Comparison of ENCODE assay signal across 8 cellular contexts in the genomic region with DNA sequence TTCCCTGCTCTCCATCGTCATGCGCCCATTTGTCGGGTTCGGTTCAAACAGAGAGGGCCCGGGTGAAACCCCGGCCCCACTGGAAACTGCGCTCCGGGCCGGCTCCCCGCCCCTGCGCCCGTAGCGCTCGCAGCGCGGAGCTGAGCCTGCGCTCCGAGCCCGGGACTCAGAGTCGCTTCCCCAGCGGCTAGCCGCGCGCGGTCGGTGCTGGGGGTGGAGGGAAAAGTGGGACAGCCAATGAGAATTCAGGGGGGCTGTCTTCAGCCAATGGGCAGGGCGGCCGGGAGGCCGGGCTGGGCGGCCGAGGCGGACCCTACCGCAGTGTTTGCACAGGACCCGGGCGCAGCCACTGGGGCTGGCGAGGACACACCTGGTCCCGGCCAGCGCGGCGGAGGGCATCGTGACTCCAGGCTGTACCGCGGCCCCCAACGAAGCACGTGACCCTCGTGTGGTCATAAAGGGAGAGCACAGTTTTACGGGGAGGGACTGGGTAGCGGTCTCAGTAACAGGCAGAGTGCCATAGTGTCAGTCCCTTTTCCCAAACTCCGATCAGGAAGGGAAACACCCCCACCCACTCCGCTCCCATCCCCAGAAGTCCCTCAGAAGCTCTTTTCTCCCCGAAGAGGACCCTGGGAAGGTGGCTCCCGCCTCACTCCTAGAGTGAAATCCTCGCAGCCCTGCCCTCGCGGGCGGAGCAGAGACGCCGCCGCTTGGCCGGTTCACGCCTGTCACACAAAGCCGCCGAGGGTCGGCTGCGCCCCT. TPM values are rescaled to one million over a fixed set of nuclear protein-coding genes. Genes with fewer than 3 reads are reported as not detected.
DNase-seq lines count a peak whose midpoint lies in the region; ATAC-seq and TF ChIP-seq lines count a peak whose summit lies in the region.

Gene INKA2, minus strand, starts transcription at position 174 of the 762 bp plus-strand sequence. Its CDS starts 153 bp downstream, at position 21.

- H3K4me3 ChIP-seq in GM12865 (ENCODE audit: low read depth, low read length) (peak within 1 kb of the TSS; percentile 72), NB4 (ENCODE audit: low read depth, low read length) (peak within 1 kb of the TSS; percentile 62), cardiac muscle cell (peak within 1 kb of the TSS; percentile 53), trophoblast cell (ENCODE audit: low read depth, low read length) (peak within 1 kb of the TSS; percentile 62), upper lobe of right lung (peak within 1 kb of the TSS; percentile 77)

- DNase-seq in GM12865 (ENCODE audit: low read depth) (peak; percentile 92), NB4 (ENCODE audit: low read depth) (peak; percentile 91), SKM-1 treated with dmso at 0.1 percent for 144 hours (lab: John Stamatoyannopoulos, UW; ENCODE audit: unreplicated experiment) (peak; percentile 83), cardiac muscle cell (ENCODE audit: low read depth in 1 of 2, low spot score in 1 of 2) (peak; percentile 86 to 94), trophoblast cell (peak; percentile 54 to 57), upper lobe of right lung (peak; percentile 96)
- DNase-seq in activated naive CD8-positive, alpha-beta T cell treated with anti-CD3 and anti-CD28 coated beads, Interleukin-2, amount 50 U/mL, for 16 hours (ENCODE audit: low read depth, low spot score), result peak; percentile 37

- H3K27ac ChIP-seq in cardiac muscle cell (peak within 1 kb of the TSS; percentile 79), trophoblast cell (ENCODE audit: low read depth, low read length) (no peak within 1 kb of the TSS), upper lobe of right lung (peak within 1 kb of the TSS; percentile 89)

- intact Hi-C loops in upper lobe of right lung (cut with DNase I), result no loop called here

- TF ChIP-seq POLR2A in NB4 (IDR thresholded peaks at IDR 0.05; ENCODE audit: extremely low read depth, insufficient read length), result peak; percentile 33

- peak within 1 kb of the TSS; percentile 5 for H4K8ac ChIP-seq in trophoblast cell (ENCODE audit: low read depth, low read length)

- H3K36me3 ChIP-seq in cardiac muscle cell (no peaks in the 10 kb centered on the region), trophoblast cell (ENCODE audit: control insufficient read depth in 1 of 2, insufficient read depth in 2 of 2, low read length in 2 of 2) (no peaks in the 10 kb centered on the region), upper lobe of right lung (no peaks in the 10 kb centered on the region)

- no peak within 1 kb of the TSS for H2AK5ac ChIP-seq in trophoblast cell (ENCODE audit: low read length)

- H4K91ac ChIP-seq in trophoblast cell (ENCODE audit: low read depth, low read length), result peak within 1 kb of the TSS; percentile 4

- H2AFZ ChIP-seq in trophoblast cell (ENCODE audit: insufficient read depth, low read length, poor library complexity), result peak within 1 kb of the TSS; percentile 69

- peaks cover 23% of the 10 kb centered on the region for H3K4me1 ChIP-seq in cardiac muscle cell (ENCODE audit: low read depth)
- H3K4me1 ChIP-seq in trophoblast cell (ENCODE audit: control insufficient read depth in 1 of 2, insufficient read depth in 2 of 2, low read length in 2 of 2), result peaks cover 17% of the 10 kb centered on the region in 2 experiments
- peaks cover 27% of the 10 kb centered on the region for H3K4me1 ChIP-seq in upper lobe of right lung

- H3K27me3 ChIP-seq in cardiac muscle cell (no peaks in the 10 kb centered on the region), trophoblast cell (ENCODE audit: insufficient read depth, low read length) (peaks cover 30% of the 10 kb centered on the region), upper lobe of right lung (no peaks in the 10 kb centered on the region)

- peak within 1 kb of the TSS; percentile 30 for H2BK120ac ChIP-seq in trophoblast cell (ENCODE audit: insufficient read depth, low read length, poor library complexity)

- H3K9me3 ChIP-seq in cardiac muscle cell (ENCODE audit: low read depth) (no peaks in the 10 kb centered on the region), trophoblast cell (ENCODE audit: insufficient read depth, low read depth, low read length) (peaks cover 3% of the 10 kb centered on the region), upper lobe of right lung (no peaks in the 10 kb centered on the region)

- H3K79me2 ChIP-seq in trophoblast cell (ENCODE audit: control insufficient read depth, insufficient read depth, low read length, poor library complexity), result no peaks in the 10 kb centered on the region

- H3K4ac ChIP-seq in trophoblast cell (ENCODE audit: low read depth, low read length), result peak within 1 kb of the TSS; percentile 22

- H3K23ac ChIP-seq in trophoblast cell (ENCODE audit: low read length), result no peak within 1 kb of the TSS

- H3K9ac ChIP-seq in trophoblast cell (ENCODE audit: low read length), result peak within 1 kb of the TSS; percentile 19

- H3K18ac ChIP-seq in trophoblast cell (ENCODE audit: low read length), result peak within 1 kb of the TSS; percentile 37

- TF ChIP-seq CTCF in GM12865 (IDR thresholded peaks at IDR 0.05; ENCODE audit: insufficient read depth, low read depth, low read length, missing control alignments) (no peak), NB4 (IDR thresholded peaks at IDR 0.05; ENCODE audit: low read depth, low read length) (no peak), cardiac muscle cell (IDR thresholded peaks at IDR 0.05; ENCODE audit: low read depth, low read length) (no peak), upper lobe of right lung (IDR thresholded peaks at IDR 0.05) (no peak)

- H2BK5ac ChIP-seq in trophoblast cell (ENCODE audit: low read depth, low read length, poor library complexity), result no peak within 1 kb of the TSS

- peak within 1 kb of the TSS; percentile 61 for H3K14ac ChIP-seq in trophoblast cell (ENCODE audit: low read length)

- no peak within 1 kb of the TSS for H4K12ac ChIP-seq in trophoblast cell (ENCODE audit: low read depth, low read length)

- H3K4me2 ChIP-seq in trophoblast cell (ENCODE audit: low read length), result peak within 1 kb of the TSS; percentile 88

- H3K79me1 ChIP-seq in trophoblast cell (ENCODE audit: low read length), result peaks cover 3% of the 10 kb centered on the region

- ATAC-seq in HG02588 (IDR thresholded peaks at IDR 0.05; ENCODE audit: unreplicated experiment) (peak; percentile 85), upper lobe of right lung (peak; percentile 92)

- H2BK12ac ChIP-seq in trophoblast cell (ENCODE audit: low read length), result no peak within 1 kb of the TSS

- WGBS in trophoblast cell (ENCODE audit: extremely low coverage, insufficient coverage, insufficient read length), result no CpG with 5 or more reads among the region's 65 CpGs

RNA-seq across cellular contexts. Expression of gene INKA2, which starts in this region (rescaled TPM):
- total RNA-seq in cardiac muscle cell (7.5 and 11.1 TPM in 2 replicates), upper lobe of right lung (13.3 TPM)
- polyA plus RNA-seq in cardiac muscle cell, result 4.5 and 7.2 TPM in 2 replicates
- polyA plus RNA-seq in trophoblast cell (2013), result 0.73 and 0.79 TPM in 2 replicates

Comparison
In these comparisons a context has a peak if more than half of its experiments do, and no peak if none do; other contexts are left out.
1. DNase-seq: peak in every context shown above with its lines; median percentile 96 in upper lobe of right lung; 92 in GM12865; 91 in NB4; 90 in cardiac muscle cell; 83 in SKM-1 treated with dmso at 0.1 percent for 144 hours; 56 in trophoblast cell; 37 in activated naive CD8-positive, alpha-beta T cell treated with anti-CD3 and anti-CD28 coated beads, Interleukin-2, amount 50 U/mL, for 16 hours.